ENCODE assay signal across 21 cellular contexts in genomic region chr11:77080643-77081210, GRCh38. TPM values are rescaled to one million over a fixed set of nuclear protein-coding genes. Genes with fewer than 3 reads are reported as not detected.
DNase-seq lines count a peak whose midpoint lies in the region; TF ChIP-seq lines count a peak whose summit lies in the region.
"Had no signal": no experiment of that assay in that cellular context is flagged by ENCODE, and none has a peak within 500 bp of the region (broad histone marks: within the 10 kb centered on the region; RNA-seq: fewer than 3 reads in every experiment).

No MANE protein-coding gene starts in this region.

- no peak overlapping the region for H3K4me3 Mint-ChIP-seq in activated CD4-positive, alpha-beta memory T cell treated with anti-CD3 and anti-CD28 coated beads for 36 hours
- H3K4me3 Mint-ChIP-seq: CD4-positive, CD25-positive, alpha-beta regulatory T cell; stimulated activated effector memory CD8-positive, alpha-beta T cell treated with anti-CD3 and anti-CD28 coated beads, Interleukin-12 subunit alpha, Interleukin-12 subunit beta, amount 100 ng/mL, for 72 hours; type B pancreatic cell had no signal

- H3K4me2 ChIP-seq in Loucy (ENCODE audit: low read depth, low read length, poor library complexity, severe bottlenecking), result peak overlapping the region; percentile 51
- H3K4me2 ChIP-seq: hepatocyte had no signal

- POLR2A ChIA-PET in activated CD4-positive, alpha-beta memory T cell treated with anti-CD3 and anti-CD28 coated beads for 36 hours (lab: Charles Lee), result no interaction called here

- no peaks in the 10 kb centered on the region for H3K27me3 ChIP-seq in Loucy (ENCODE audit: insufficient read depth, low read length, poor library complexity, severe bottlenecking)
- H3K27me3 ChIP-seq: hepatocyte, ovary had no signal

- no peaks in the 10 kb centered on the region for H3K9me3 ChIP-seq in Loucy (ENCODE audit: insufficient read depth, low read depth, low read length)
- H3K9me3 ChIP-seq: mucosa of descending colon, ovary had no signal

- DNase-seq in EL, result peak; percentile 35
- peak; percentile 33 for DNase-seq in fibroblast of the aortic adventitia (ENCODE audit: low read depth)
- peak; percentile 36 for DNase-seq in posterior vena cava (ENCODE audit: low spot score)
- DNase-seq in UCSD-AML1 (lab: John Stamatoyannopoulos, UW; ENCODE audit: unreplicated experiment), result no peak
- no peak for DNase-seq in activated CD4-positive, alpha-beta memory T cell treated with anti-CD3 and anti-CD28 coated beads for 36 hours
- no peak for DNase-seq in T1000 (lab: John Stamatoyannopoulos, UW)
- DNase-seq: activated CD8-positive, alpha-beta memory T cell treated with anti-CD3 and anti-CD28 coated beads for 24 hours; activated gamma-delta T cell treated with Interleukin-2 at 50 U/mL for 16 hours; CD4-positive, CD25-positive, alpha-beta regulatory T cell; DMS79 treated with DMSO at 0.1 percent for 48 hours; KG1; NCI-H1092 treated with DMSO at 0.1 percent for 48 hours; SW 1271; WERI-Rb-1 had no signal

- CTCF ChIA-PET in activated CD4-positive, alpha-beta memory T cell treated with anti-CD3 and anti-CD28 coated beads for 36 hours (lab: Charles Lee), result interaction anchor here (1.5 kb wide), 1 partner anchor 161 kb away, joined by 4 read pairs; no protein-coding TSS in a partner anchor

- intact Hi-C loops in posterior vena cava (cut with DNase I), result no loop called here
- intact Hi-C loops in activated CD4-positive, alpha-beta memory T cell treated with anti-CD3 and anti-CD28 coated beads for 36 hours (cut with micrococcal nuclease), result no loop called here

- no peaks in the 10 kb centered on the region for H3K27me3 Mint-ChIP-seq in activated CD4-positive, alpha-beta memory T cell treated with anti-CD3 and anti-CD28 coated beads for 36 hours
- H3K27me3 Mint-ChIP-seq: type B pancreatic cell had no signal

- no peaks in the 10 kb centered on the region for H4K20me1 ChIP-seq in Loucy (ENCODE audit: insufficient read depth, low read length, poor library complexity, severe bottlenecking)

- H3K4me1 ChIP-seq in Loucy (ENCODE audit: insufficient read depth, low read length, poor library complexity, severe bottlenecking), result peaks cover 54% of the 10 kb centered on the region

- H3K9me3 Mint-ChIP-seq in activated CD4-positive, alpha-beta memory T cell treated with anti-CD3 and anti-CD28 coated beads for 36 hours, result peaks cover 4% of the 10 kb centered on the region
- H3K9me3 Mint-ChIP-seq: stimulated activated effector memory CD8-positive, alpha-beta T cell treated with anti-CD3 and anti-CD28 coated beads, Interleukin-12 subunit alpha, Interleukin-12 subunit beta, amount 100 ng/mL, for 72 hours had no signal

- peaks cover 7% of the 10 kb centered on the region for H3K4me1 Mint-ChIP-seq in activated CD4-positive, alpha-beta memory T cell treated with anti-CD3 and anti-CD28 coated beads for 36 hours (ENCODE audit: low read depth)

- no peaks in the 10 kb centered on the region for H3K36me3 Mint-ChIP-seq in activated CD4-positive, alpha-beta memory T cell treated with anti-CD3 and anti-CD28 coated beads for 36 hours
- H3K36me3 Mint-ChIP-seq: CD4-positive, CD25-positive, alpha-beta regulatory T cell; type B pancreatic cell had no signal

- no peaks in the 10 kb centered on the region for H3K36me3 ChIP-seq in Loucy (ENCODE audit: insufficient read depth, low read length)
- H3K36me3 ChIP-seq: ovary, WERI-Rb-1 had no signal

- H3K4me3 ChIP-seq in Loucy (ENCODE audit: low read length, poor library complexity, severe bottlenecking) (peak overlapping the region; percentile 42), fibroblast of the aortic adventitia (ENCODE audit: low read depth, low read length) (no peak overlapping the region)
- H3K4me3 ChIP-seq: hepatocyte, mucosa of descending colon, ovary had no signal

- peak overlapping the region; percentile 69 for H3K9ac ChIP-seq in Loucy (ENCODE audit: low read depth, low read length, poor library complexity, severe bottlenecking)

- TF ChIP-seq CTCF in Loucy (conservative IDR thresholded peaks at IDR 0.05; ENCODE audit: low read length) (no peak), fibroblast of the aortic adventitia (IDR thresholded peaks at IDR 0.05; ENCODE audit: insufficient read depth, low read length) (no peak)

- H2AFZ ChIP-seq in Loucy (ENCODE audit: low read length), result no peak overlapping the region
- H2AFZ ChIP-seq: hepatocyte had no signal

- no peaks in the 10 kb centered on the region for H3K9me2 ChIP-seq in Loucy (replicated peaks; ENCODE audit: low read depth, low read length)

- H3F3A ChIP-seq in Loucy (ENCODE audit: low read depth), result no peaks in the 10 kb centered on the region

- H3K27ac Mint-ChIP-seq in activated CD4-positive, alpha-beta memory T cell treated with anti-CD3 and anti-CD28 coated beads for 36 hours, result no peak overlapping the region
- H3K27ac Mint-ChIP-seq: type B pancreatic cell had no signal

- peaks cover 27% of the 10 kb centered on the region; the same call in 1 of the 2 replicates for H3K79me2 ChIP-seq in Loucy (ENCODE audit: insufficient read depth, low read length)

RNA-seq across cellular contexts. Expression of gene CAPN5, which starts 14.0 kb away (rescaled TPM):
- 9.6 and 31.0 TPM in 2 replicates for total RNA-seq in fibroblast of the aortic adventitia (ENCODE audit: low replicate concordance)
- total RNA-seq in posterior vena cava, result 10 to 100 TPM; 14.4 to 23.4 TPM
- total RNA-seq in activated CD4-positive, alpha-beta memory T cell treated with anti-CD3 and anti-CD28 coated beads for 36 hours, result 1 to 10 TPM in 1 of 2 experiments, under 1 TPM in 1; 0.88 to 1.1 TPM

RNA-seq across cellular contexts. Expression of gene OMP, which starts 21.9 kb away (rescaled TPM):
- total RNA-seq in fibroblast of the aortic adventitia (ENCODE audit: low replicate concordance), result 1.1 TPM in 1 of 2 replicates, not detected in the other
- total RNA-seq in posterior vena cava, result under 1 TPM in 1 of 2 donors, not detected in 1; 0.76 TPM
- total RNA-seq in activated CD4-positive, alpha-beta memory T cell treated with anti-CD3 and anti-CD28 coated beads for 36 hours, result not detected
- total RNA-seq: CD4-positive, CD25-positive, alpha-beta regulatory T cell; hepatocyte had no signal

RNA-seq across cellular contexts. Expression of gene B3GNT6, which starts 46.5 kb away (rescaled TPM):
- not detected in 2 replicates for total RNA-seq in fibroblast of the aortic adventitia (ENCODE audit: low replicate concordance)
- not detected for total RNA-seq in posterior vena cava
- not detected for total RNA-seq in activated CD4-positive, alpha-beta memory T cell treated with anti-CD3 and anti-CD28 coated beads for 36 hours
- total RNA-seq: CD4-positive, CD25-positive, alpha-beta regulatory T cell; skeletal muscle tissue had no signal

RNA-seq across cellular contexts. Expression of gene MYO7A, which starts 47.3 kb away (rescaled TPM):
- total RNA-seq in fibroblast of the aortic adventitia (ENCODE audit: low replicate concordance) (0.33 and 0.45 TPM in 2 replicates), posterior vena cava (10 to 100 TPM; 12.2 to 17.3 TPM)
- under 1 TPM; 0.29 to 0.38 TPM for total RNA-seq in activated CD4-positive, alpha-beta memory T cell treated with anti-CD3 and anti-CD28 coated beads for 36 hours

Comparison
In these comparisons a context has a peak if more than half of its experiments do, and no peak if none do; other contexts are left out.
1. DNase-seq: peak in EL (single experiment), fibroblast of the aortic adventitia (single experiment) and posterior vena cava (single experiment); none in UCSD-AML1 (single experiment), activated CD4-positive, alpha-beta memory T cell treated with anti-CD3 and anti-CD28 coated beads for 36 hours (single experiment) and T1000 (single experiment).